Comparison of ENCODE assay signal across 8 cellular contexts in genomic region chr5:171162602-171163001, GRCh38.
A peak's percentile ranks its signal among the peaks of the same experiment; 100 is the strongest.
DNase-seq lines count a peak whose midpoint lies in the region; ATAC-seq lines count a peak whose summit lies in the region.

No MANE protein-coding gene starts in this region.

- DNase-seq in EH (ENCODE audit: low read depth) (peak; percentile 37), NCI-H69 (lab: John Stamatoyannopoulos, UW) (peak; percentile 93), foreskin melanocyte (peak; percentile 85), NCI-H187 (lab: John Stamatoyannopoulos, UW) (no peak), middle frontal gyrus (ENCODE audit: extremely low spot score, low spot score) (no peak), NCI-H1436 (lab: John Stamatoyannopoulos, UW) (no peak)
- no peak for DNase-seq in activated naive CD4-positive, alpha-beta T cell treated with anti-CD3 and anti-CD28 coated beads, Interleukin-2, amount 50 U/mL, for 16 hours

- peak; percentile 63 for ATAC-seq in GM21529 (IDR thresholded peaks at IDR 0.05; ENCODE audit: unreplicated experiment)

Comparison
In these comparisons a context has a peak if more than half of its experiments do, and no peak if none do; other contexts are left out.
1. DNase-seq: peak in EH (single experiment), NCI-H69 (single experiment) and foreskin melanocyte (single experiment); none in NCI-H187 (0 of 2), activated naive CD4-positive, alpha-beta T cell treated with anti-CD3 and anti-CD28 coated beads, Interleukin-2, amount 50 U/mL, for 16 hours (single experiment), middle frontal gyrus (single experiment) and NCI-H1436 (single experiment).